ENCODE assay signal across 2 cellular contexts in the genomic region with DNA sequence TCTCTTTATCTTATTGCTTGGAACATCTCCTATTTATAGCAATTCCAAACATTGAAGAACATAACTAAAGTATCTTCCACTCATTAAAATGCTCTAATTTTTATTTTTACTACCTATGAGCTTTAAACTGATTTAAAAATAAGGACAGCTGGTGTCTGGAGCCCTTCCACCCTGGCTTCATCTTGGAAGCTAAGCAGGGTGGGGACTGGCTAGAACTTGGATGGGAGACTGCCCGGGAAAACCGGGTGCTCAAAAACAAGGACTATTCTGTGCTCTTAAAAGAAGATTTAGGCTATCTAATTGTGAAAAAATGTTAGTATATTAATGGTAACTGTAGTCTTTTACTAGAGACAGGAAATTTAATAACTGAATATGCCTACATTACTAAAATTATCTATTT.
TF ChIP-seq lines count a peak whose summit lies in the region.

No MANE protein-coding gene starts in this region.

TF ChIP-seq in A549, 52 proteins besides CTCF, POLR2A, EP300 and RAD21 (continued from another document):
- TF ChIP-seq BCL3 (IDR thresholded peaks at IDR 0.05) (no peak), RFX5 (IDR thresholded peaks at IDR 0.05) (no peak), ELK1 (IDR thresholded peaks at IDR 0.05; ENCODE audit: low read depth, low read length) (no peak), RNF2 (IDR thresholded peaks at IDR 0.05; ENCODE audit: borderline replicate concordance, low read depth) (no peak), RCOR1 (IDR thresholded peaks at IDR 0.05; ENCODE audit: low read depth, low read length) (no peak), HOXB13 (CRISPR knock-in tag; IDR thresholded peaks at IDR 0.05; ENCODE audit: low read depth) (no peak), NR3C1 (IDR thresholded peaks at IDR 0.05) (no peak), KDM5A (IDR thresholded peaks at IDR 0.05) (no peak), ZC3H11A (IDR thresholded peaks at IDR 0.05) (no peak)
TF ChIP-seq in A549: peak in this region for 0.

TF ChIP-seq in HCT116, 20 proteins besides CTCF, POLR2A, EP300 and RAD21 (continued from another document):
- TF ChIP-seq, protein P1, sequence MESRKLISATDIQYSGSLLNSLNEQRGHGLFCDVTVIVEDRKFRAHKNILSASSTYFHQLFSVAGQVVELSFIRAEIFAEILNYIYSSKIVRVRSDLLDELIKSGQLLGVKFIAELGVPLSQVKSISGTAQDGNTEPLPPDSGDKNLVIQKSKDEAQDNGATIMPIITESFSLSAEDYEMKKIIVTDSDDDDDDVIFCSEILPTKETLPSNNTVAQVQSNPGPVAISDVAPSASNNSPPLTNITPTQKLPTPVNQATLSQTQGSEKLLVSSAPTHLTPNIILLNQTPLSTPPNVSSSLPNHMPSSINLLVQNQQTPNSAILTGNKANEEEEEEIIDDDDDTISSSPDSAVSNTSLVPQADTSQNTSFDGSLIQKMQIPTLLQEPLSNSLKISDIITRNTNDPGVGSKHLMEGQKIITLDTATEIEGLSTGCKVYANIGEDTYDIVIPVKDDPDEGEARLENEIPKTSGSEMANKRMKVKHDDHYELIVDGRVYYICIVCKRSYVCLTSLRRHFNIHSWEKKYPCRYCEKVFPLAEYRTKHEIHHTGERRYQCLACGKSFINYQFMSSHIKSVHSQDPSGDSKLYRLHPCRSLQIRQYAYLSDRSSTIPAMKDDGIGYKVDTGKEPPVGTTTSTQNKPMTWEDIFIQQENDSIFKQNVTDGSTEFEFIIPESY (IDR thresholded peaks at IDR 0.05; ENCODE audit: extremely low read depth, insufficient replicate concordance, low read length), result no peak
- no peak for TF ChIP-seq ZNF274 (IDR thresholded peaks at IDR 0.05; ENCODE audit: low read depth, low read length)
